In the genomic region with DNA sequence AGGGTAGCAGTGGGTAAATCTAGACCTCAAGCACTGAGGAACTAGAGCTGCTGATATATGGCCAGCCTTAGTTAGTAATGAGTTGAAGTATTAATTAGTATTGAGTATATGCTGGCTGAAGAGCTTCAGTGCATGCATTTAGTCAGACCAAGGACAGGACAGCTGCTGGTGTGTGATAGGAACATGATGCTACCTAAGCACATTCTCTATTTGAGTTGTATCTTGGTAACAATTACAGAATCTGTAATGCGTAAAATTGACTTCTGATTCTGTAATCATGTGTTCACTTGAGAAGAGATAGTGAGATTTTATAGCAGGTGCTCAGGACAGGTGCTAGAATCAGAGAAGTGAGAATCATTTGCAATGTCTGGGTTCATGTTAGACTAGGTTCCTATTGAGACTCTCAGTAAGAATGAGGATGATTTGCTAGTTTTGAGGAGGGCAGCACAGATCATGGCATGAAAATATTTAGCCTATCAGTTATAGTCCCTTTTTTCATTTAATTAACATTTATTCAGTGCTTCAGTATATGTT, we compare ENCODE assay signal across 25 cellular contexts.
A peak's percentile ranks its signal among the peaks of the same experiment; 100 is the strongest.
DNase-seq lines count a peak whose midpoint lies in the region; ATAC-seq and TF ChIP-seq lines count a peak whose summit lies in the region.
"Had no signal": no experiment of that assay in that cellular context is flagged by ENCODE, and none has a peak within 500 bp of the region (broad histone marks: within the 10 kb centered on the region; RNA-seq: fewer than 3 reads in every experiment).

No MANE protein-coding gene starts in this region.

- H3K4me3 ChIP-seq in neural progenitor cell = no peak overlapping the region
- H3K4me3 ChIP-seq: A549, pancreas, right atrium auricular region, vagina had no signal

- H3K4me1 ChIP-seq in neural progenitor cell = no peaks in the 10 kb centered on the region
- H3K4me1 ChIP-seq: A549, pancreas, right atrium auricular region, vagina had no signal

- no peaks in the 10 kb centered on the region for H4K20me1 ChIP-seq in neural progenitor cell (ENCODE audit: low read depth)

- DNase-seq in NCI-H748 (lab: John Stamatoyannopoulos, UW; ENCODE audit: unreplicated experiment) (peak; percentile 6), NCI-H748 treated with DMSO at 0.1 percent for 48 hours (lab: John Stamatoyannopoulos, UW) (no peak), memory B cell (ENCODE audit: low spot score in 2 of 2) (no peak), KBM-7 (no peak), nucleus accumbens (lab: John Stamatoyannopoulos, UW) (no peak), neural progenitor cell (ENCODE audit: low spot score) (no peak)
- DNase-seq: activated CD8-positive, alpha-beta memory T cell treated with anti-CD3 and anti-CD28 coated beads for 24 hours; activated gamma-delta T cell treated with Interleukin-2 at 50 U/mL for 16 hours; activated naive CD8-positive, alpha-beta T cell treated with anti-CD3 and anti-CD28 coated beads, Interleukin-2, amount 50 U/mL, for 24 hours; activated T-cell treated with anti-CD3 and anti-CD28 coated beads, Interleukin-2, amount 50 U/mL, for 1 hour; islet precursor cell; NCI-H1417; NCI-H2107; NCI-H510A treated with DMSO at 0.1 percent for 48 hours; pancreas; stimulated activated CD4-positive, alpha-beta T cell treated with anti-CD3 and anti-CD28 coated beads, Interleukin-4, amount 100 ng/mL, for 24 hours; stimulated activated naive B cell treated with anti-CD40 and anti-IgM and Interleukin-4, amounts not matched to agents 10 μg/mL and 1 μg/mL and 100 μg/mL, for 72 hours had no signal

- no peak overlapping the region for H3K27ac ChIP-seq in neural progenitor cell
- H3K27ac ChIP-seq: A549, pancreas, right atrium auricular region, vagina had no signal

- H3K36me3 ChIP-seq in neural progenitor cell = no peaks in the 10 kb centered on the region
- H3K36me3 ChIP-seq: pancreas, right atrium auricular region, vagina had no signal

- in situ Hi-C loops in KBM-7 (cut with MboI; ENCODE audit: low pct_unique_long_range_greater_than_20kb, low sequenced_read_pairs) = no loop called here

- TF ChIP-seq CTCF in neural progenitor cell (IDR thresholded peaks at IDR 0.05) = no peak

- H3K4me2 ChIP-seq in neural progenitor cell = no peak overlapping the region
- H3K4me2 ChIP-seq: A549 had no signal

- peak; percentile 29 for ATAC-seq in GM21717 (IDR thresholded peaks at IDR 0.05; ENCODE audit: unreplicated experiment)
- ATAC-seq in HG03039 (IDR thresholded peaks at IDR 0.05; ENCODE audit: unreplicated experiment) = peak; percentile 30
- ATAC-seq in memory B cell (ENCODE audit: low read depth) = peak; percentile 22
- ATAC-seq: A549; activated naive CD8-positive, alpha-beta T cell treated with anti-CD3 and anti-CD28 coated beads, Interleukin-2, amount 50 U/mL, for 24 hours; stimulated activated naive B cell treated with anti-CD40 and anti-IgM and Interleukin-4, amounts not matched to agents 10 μg/mL and 1 μg/mL and 100 μg/mL, for 72 hours had no signal

- no peak overlapping the region for H2AFZ ChIP-seq in neural progenitor cell (replicated peaks)

- no peaks in the 10 kb centered on the region for H3F3A ChIP-seq in neural progenitor cell (ENCODE audit: low read depth)

- H3K9me3 ChIP-seq in neural progenitor cell (ENCODE audit: low read depth) = no peaks in the 10 kb centered on the region
- H3K9me3 ChIP-seq: A549, pancreas, right atrium auricular region, vagina had no signal

- H3K4me3 Mint-ChIP-seq in memory B cell = no peak overlapping the region
- no peak overlapping the region for H3K4me3 Mint-ChIP-seq in neural progenitor cell
- H3K4me3 Mint-ChIP-seq: activated naive CD8-positive, alpha-beta T cell treated with anti-CD3 and anti-CD28 coated beads, Interleukin-2, amount 50 U/mL, for 24 hours; B cell; central memory CD8-positive, alpha-beta T cell; nephron; stimulated activated naive B cell treated with anti-CD40 and anti-IgM and Interleukin-4, amounts not matched to agents 10 μg/mL and 1 μg/mL and 100 μg/mL, for 72 hours had no signal

- H3K27ac Mint-ChIP-seq in memory B cell (no peak overlapping the region), neural progenitor cell (no peak overlapping the region)
- H3K27ac Mint-ChIP-seq: activated naive CD8-positive, alpha-beta T cell treated with anti-CD3 and anti-CD28 coated beads, Interleukin-2, amount 50 U/mL, for 24 hours; B cell; nephron; stimulated activated naive B cell treated with anti-CD40 and anti-IgM and Interleukin-4, amounts not matched to agents 10 μg/mL and 1 μg/mL and 100 μg/mL, for 72 hours had no signal

- peaks cover 4% of the 10 kb centered on the region for H3K4me1 Mint-ChIP-seq in memory B cell
- peaks cover 4% of the 10 kb centered on the region for H3K4me1 Mint-ChIP-seq in neural progenitor cell
- H3K4me1 Mint-ChIP-seq: activated naive CD8-positive, alpha-beta T cell treated with anti-CD3 and anti-CD28 coated beads, Interleukin-2, amount 50 U/mL, for 24 hours; central memory CD8-positive, alpha-beta T cell; stimulated activated naive B cell treated with anti-CD40 and anti-IgM and Interleukin-4, amounts not matched to agents 10 μg/mL and 1 μg/mL and 100 μg/mL, for 72 hours had no signal

- H3K27me3 Mint-ChIP-seq in memory B cell (no peaks in the 10 kb centered on the region), neural progenitor cell (ENCODE audit: insufficient read depth, low read depth) (no peaks in the 10 kb centered on the region)
- H3K27me3 Mint-ChIP-seq: activated naive CD8-positive, alpha-beta T cell treated with anti-CD3 and anti-CD28 coated beads, Interleukin-2, amount 50 U/mL, for 24 hours; B cell; central memory CD8-positive, alpha-beta T cell; stimulated activated naive B cell treated with anti-CD40 and anti-IgM and Interleukin-4, amounts not matched to agents 10 μg/mL and 1 μg/mL and 100 μg/mL, for 72 hours had no signal

- no peak overlapping the region for H3K9ac ChIP-seq in neural progenitor cell

- no peaks in the 10 kb centered on the region for H3K9me3 Mint-ChIP-seq in memory B cell
- no peaks in the 10 kb centered on the region for H3K9me3 Mint-ChIP-seq in neural progenitor cell
- H3K9me3 Mint-ChIP-seq: activated naive CD8-positive, alpha-beta T cell treated with anti-CD3 and anti-CD28 coated beads, Interleukin-2, amount 50 U/mL, for 24 hours had no signal

- H3K79me2 ChIP-seq in neural progenitor cell (ENCODE audit: low read depth) = no peaks in the 10 kb centered on the region

- no peaks in the 10 kb centered on the region for H3K27me3 ChIP-seq in neural progenitor cell
- H3K27me3 ChIP-seq: pancreas, right atrium auricular region, vagina had no signal

- H3K36me3 Mint-ChIP-seq in memory B cell (no peaks in the 10 kb centered on the region), neural progenitor cell (no peaks in the 10 kb centered on the region)
- H3K36me3 Mint-ChIP-seq: stimulated activated naive B cell treated with anti-CD40 and anti-IgM and Interleukin-4, amounts not matched to agents 10 μg/mL and 1 μg/mL and 100 μg/mL, for 72 hours had no signal
